Comparison of ENCODE assay signal across 12 cellular contexts in genomic region chr13:114069376-114070097, GRCh38.
DNase-seq lines count a peak whose midpoint lies in the region; ATAC-seq and TF ChIP-seq lines count a peak whose summit lies in the region.
"Had no signal": no experiment of that assay in that cellular context is flagged by ENCODE, and none has a peak within 500 bp of the region (broad histone marks: within the 10 kb centered on the region; RNA-seq: fewer than 3 reads in every experiment).

No MANE protein-coding gene starts in this region.

- no peaks in the 10 kb centered on the region for H3K79me2 ChIP-seq in neural progenitor cell (ENCODE audit: low read depth)

- H3K4me2 ChIP-seq in neural progenitor cell, result no peak overlapping the region
- H3K4me2 ChIP-seq: PC-9 had no signal

- DNase-seq in heart left ventricle (peak in 2 of 5 donors; percentile 15 to 45), Right ventricle myocardium superior (no peak), neural progenitor cell (ENCODE audit: low spot score) (no peak), uterus (peak in 1 of 2 donors; percentile 25), NCI-H226 (no peak), DMS 273 (lab: John Stamatoyannopoulos, UW; ENCODE audit: unreplicated experiment) (no peak), KBM-7 (no peak)
- no peak for DNase-seq in effector memory CD8-positive, alpha-beta T cell
- DNase-seq: activated effector memory CD4-positive, alpha-beta T cell treated with Interleukin-2 at 50 U/mL for 16 hours; NCI-H1417 had no signal

- H3K36me3 Mint-ChIP-seq in effector memory CD8-positive, alpha-beta T cell (ENCODE audit: insufficient read depth), result peaks cover 81% of the 10 kb centered on the region
- peaks cover 17% of the 10 kb centered on the region for H3K36me3 Mint-ChIP-seq in neural progenitor cell

- H3K4me1 Mint-ChIP-seq in effector memory CD8-positive, alpha-beta T cell (ENCODE audit: low read depth in 2 of 2), result peaks cover 53 to 68% of the 10 kb centered on the region in 2 donors
- peaks cover 73% of the 10 kb centered on the region for H3K4me1 Mint-ChIP-seq in neural progenitor cell

- ATAC-seq in heart left ventricle, result no peak
- no peak for ATAC-seq in Right ventricle myocardium superior (ENCODE audit: poor library complexity)
- no peak for ATAC-seq in effector memory CD8-positive, alpha-beta T cell (replicated peaks)

- H3K27ac Mint-ChIP-seq in effector memory CD8-positive, alpha-beta T cell, result peak overlapping the region; percentile 96
- H3K27ac Mint-ChIP-seq in neural progenitor cell, result peak overlapping the region; percentile 98

- H3K9me3 ChIP-seq in heart left ventricle (no peaks in the 10 kb centered on the region), neural progenitor cell (ENCODE audit: low read depth) (no peaks in the 10 kb centered on the region), uterus (no peaks in the 10 kb centered on the region)
- H3K9me3 ChIP-seq: prostate gland had no signal

- H3K9ac ChIP-seq in neural progenitor cell, result no peak overlapping the region

- TF ChIP-seq POLR2A in heart left ventricle (IDR thresholded peaks at IDR 0.05), result no peak
- no peak for TF ChIP-seq POLR2A in uterus (IDR thresholded peaks at IDR 0.05)

- no peaks in the 10 kb centered on the region for H3K9me3 Mint-ChIP-seq in effector memory CD8-positive, alpha-beta T cell
- no peaks in the 10 kb centered on the region for H3K9me3 Mint-ChIP-seq in neural progenitor cell

- peak overlapping the region in 1 of 12 donors; percentile 15 for H3K4me3 ChIP-seq in heart left ventricle
- no peak overlapping the region for H3K4me3 ChIP-seq in neural progenitor cell
- H3K4me3 ChIP-seq in uterus, result no peak overlapping the region
- H3K4me3 ChIP-seq: PC-9, prostate gland had no signal

- in situ Hi-C loops in KBM-7 (cut with MboI; ENCODE audit: low pct_unique_long_range_greater_than_20kb, low sequenced_read_pairs), result no loop called here

- peaks cover 0 to 25% (median 0%) of the 10 kb centered on the region in 9 donors for H3K36me3 ChIP-seq in heart left ventricle
- H3K36me3 ChIP-seq in neural progenitor cell, result no peaks in the 10 kb centered on the region
- no peaks in the 10 kb centered on the region for H3K36me3 ChIP-seq in uterus
- H3K36me3 ChIP-seq: prostate gland had no signal

- TF ChIP-seq CTCF in heart left ventricle (IDR thresholded peaks at IDR 0.05) (no peak), neural progenitor cell (IDR thresholded peaks at IDR 0.05) (no peak), uterus (IDR thresholded peaks at IDR 0.05) (no peak)

- WGBS in heart left ventricle, 4 donors, result 82 to 91% (median 86%) methylated on average over 22 to 32 of the region's 32 CpGs

- intact Hi-C loops in heart left ventricle (cut with DNase I) (loop anchor here in 3 of 10 donors (5.0 to 10.0 kb wide), 3 partner anchors 53 to 65 kb away; partner anchors contain the start of gene RASA3 (in 2 of the 3)), Right ventricle myocardium superior (cut with DNase I) (no loop called here), uterus (cut with DNase I; ENCODE audit: low total_unique reads) (loop anchor here (5.0 kb wide), 1 partner anchor 48 kb away; no protein-coding TSS in a partner anchor)

- H2AFZ ChIP-seq in neural progenitor cell (replicated peaks), result no peak overlapping the region
- H2AFZ ChIP-seq: PC-9 had no signal

- H3K27ac ChIP-seq in heart left ventricle (peak overlapping the region in 7 of 12 donors; percentile 35 to 99 (median 76)), neural progenitor cell (no peak overlapping the region), uterus (peak overlapping the region; percentile 96 to 98)
- H3K27ac ChIP-seq: PC-9 had no signal

- H3K4me3 Mint-ChIP-seq in effector memory CD8-positive, alpha-beta T cell, result peak overlapping the region in 1 of 2 donors; percentile 82
- H3K4me3 Mint-ChIP-seq in neural progenitor cell, result peak overlapping the region; percentile 38

- peaks cover 0 to 47% (median 34%) of the 10 kb centered on the region in 12 donors for H3K4me1 ChIP-seq in heart left ventricle
- peaks cover 34% of the 10 kb centered on the region for H3K4me1 ChIP-seq in neural progenitor cell
- H3K4me1 ChIP-seq in uterus, result peaks cover 17 to 18% of the 10 kb centered on the region in 2 donors

- H3K27me3 Mint-ChIP-seq in effector memory CD8-positive, alpha-beta T cell, result no peaks in the 10 kb centered on the region
- H3K27me3 Mint-ChIP-seq in neural progenitor cell (ENCODE audit: insufficient read depth, low read depth), result peaks cover 19% of the 10 kb centered on the region

- H3K27me3 ChIP-seq in heart left ventricle (no peaks in the 10 kb centered on the region), neural progenitor cell (no peaks in the 10 kb centered on the region), uterus (no peaks in the 10 kb centered on the region)

- H3F3A ChIP-seq in neural progenitor cell (ENCODE audit: low read depth), result peaks cover 43% of the 10 kb centered on the region

- no peaks in the 10 kb centered on the region for H4K20me1 ChIP-seq in neural progenitor cell (ENCODE audit: low read depth)
